1 cellular context compared by ENCODE assay signal in the genomic region with DNA sequence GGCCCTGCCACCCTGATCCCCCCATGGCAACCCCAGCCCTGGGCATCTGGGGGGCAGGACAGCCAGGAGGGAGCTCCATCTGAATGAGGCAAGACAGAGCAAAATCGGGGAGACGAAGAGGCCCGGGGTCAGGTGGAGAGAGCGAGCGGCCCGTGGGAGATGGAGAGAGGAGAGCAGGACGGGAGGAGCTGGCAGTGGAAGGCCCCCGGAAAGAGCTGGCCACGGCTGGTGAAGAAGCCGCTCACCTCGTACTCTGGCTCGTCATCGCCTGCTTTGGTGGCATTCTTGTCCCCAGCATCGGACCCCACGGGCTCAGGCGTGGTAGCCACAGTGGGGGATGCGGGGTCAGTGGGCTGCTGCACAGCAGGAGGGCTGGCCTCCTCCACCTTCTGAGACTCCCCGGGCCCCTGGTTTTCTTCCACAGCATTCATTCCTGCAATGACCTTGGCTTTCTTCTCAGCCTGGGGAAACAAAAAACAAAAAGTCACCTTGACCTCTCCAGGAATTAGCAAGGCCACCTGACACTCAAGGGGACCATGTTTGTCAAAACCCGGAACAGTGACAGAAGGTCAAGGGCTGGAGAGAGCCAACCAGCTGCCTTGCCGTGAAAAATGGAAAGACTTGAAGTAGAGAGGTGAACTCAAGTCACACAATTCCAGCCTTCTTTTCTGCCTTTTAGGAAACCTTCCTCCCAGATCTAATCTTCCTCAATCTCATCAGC.
TF ChIP-seq lines count a peak whose summit lies in the region.

No MANE protein-coding gene starts in this region.

TF ChIP-seq in HepG2, 621 proteins besides CTCF, POLR2A, EP300 and RAD21 (continued from another document and continues in another):
- TF ChIP-seq, protein P1, sequence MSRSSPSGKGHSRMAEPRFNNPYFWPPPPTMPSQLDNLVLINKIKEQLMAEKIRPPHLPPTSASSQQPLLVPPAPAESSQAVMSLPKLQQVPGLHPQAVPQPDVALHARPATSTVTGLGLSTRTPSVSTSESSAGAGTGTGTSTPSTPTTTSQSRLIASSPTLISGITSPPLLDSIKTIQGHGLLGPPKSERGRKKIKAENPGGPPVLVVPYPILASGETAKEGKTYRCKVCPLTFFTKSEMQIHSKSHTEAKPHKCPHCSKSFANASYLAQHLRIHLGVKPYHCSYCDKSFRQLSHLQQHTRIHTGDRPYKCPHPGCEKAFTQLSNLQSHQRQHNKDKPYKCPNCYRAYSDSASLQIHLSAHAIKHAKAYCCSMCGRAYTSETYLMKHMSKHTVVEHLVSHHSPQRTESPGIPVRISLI (CRISPR knock-in tag; IDR thresholded peaks at IDR 0.05; ENCODE audit: borderline replicate concordance), result 0 out of 2 replicates have a peak, but pooled peaks have one; percentile 16
- peak; percentile 22; the same call in 1 of the 2 replicates for TF ChIP-seq SP5 (CRISPR knock-in tag; IDR thresholded peaks at IDR 0.05; ENCODE audit: borderline replicate concordance, low read depth)
- TF ChIP-seq FOXJ3 (CRISPR knock-in tag; IDR thresholded peaks at IDR 0.05; ENCODE audit: borderline replicate concordance), result no peak
- TF ChIP-seq HDAC1 (CRISPR knock-in tag; IDR thresholded peaks at IDR 0.05), result 0 out of 2 replicates have a peak, but pooled peaks have one; percentile 41
- 0 out of 2 replicates have a peak, but pooled peaks have one; percentile 38 for TF ChIP-seq RBFOX2 (IDR thresholded peaks at IDR 0.05; ENCODE audit: low read depth, low read length)
- TF ChIP-seq, protein P2, sequence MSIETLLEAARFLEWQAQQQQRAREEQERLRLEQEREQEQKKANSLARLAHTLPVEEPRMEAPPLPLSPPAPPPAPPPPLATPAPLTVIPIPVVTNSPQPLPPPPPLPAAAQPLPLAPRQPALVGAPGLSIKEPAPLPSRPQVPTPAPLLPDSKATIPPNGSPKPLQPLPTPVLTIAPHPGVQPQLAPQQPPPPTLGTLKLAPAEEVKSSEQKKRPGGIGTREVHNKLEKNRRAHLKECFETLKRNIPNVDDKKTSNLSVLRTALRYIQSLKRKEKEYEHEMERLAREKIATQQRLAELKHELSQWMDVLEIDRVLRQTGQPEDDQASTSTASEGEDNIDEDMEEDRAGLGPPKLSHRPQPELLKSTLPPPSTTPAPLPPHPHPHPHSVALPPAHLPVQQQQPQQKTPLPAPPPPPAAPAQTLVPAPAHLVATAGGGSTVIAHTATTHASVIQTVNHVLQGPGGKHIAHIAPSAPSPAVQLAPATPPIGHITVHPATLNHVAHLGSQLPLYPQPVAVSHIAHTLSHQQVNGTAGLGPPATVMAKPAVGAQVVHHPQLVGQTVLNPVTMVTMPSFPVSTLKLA (IDR thresholded peaks at IDR 0.05), result no peak
- 0 out of 2 replicates have a peak, but pooled peaks have one; percentile 21 for TF ChIP-seq ZNF768 (CRISPR knock-in tag; IDR thresholded peaks at IDR 0.05)
- peak; percentile 76 for TF ChIP-seq GATAD2A (CRISPR knock-in tag; IDR thresholded peaks at IDR 0.05)
- TF ChIP-seq, protein P3, sequence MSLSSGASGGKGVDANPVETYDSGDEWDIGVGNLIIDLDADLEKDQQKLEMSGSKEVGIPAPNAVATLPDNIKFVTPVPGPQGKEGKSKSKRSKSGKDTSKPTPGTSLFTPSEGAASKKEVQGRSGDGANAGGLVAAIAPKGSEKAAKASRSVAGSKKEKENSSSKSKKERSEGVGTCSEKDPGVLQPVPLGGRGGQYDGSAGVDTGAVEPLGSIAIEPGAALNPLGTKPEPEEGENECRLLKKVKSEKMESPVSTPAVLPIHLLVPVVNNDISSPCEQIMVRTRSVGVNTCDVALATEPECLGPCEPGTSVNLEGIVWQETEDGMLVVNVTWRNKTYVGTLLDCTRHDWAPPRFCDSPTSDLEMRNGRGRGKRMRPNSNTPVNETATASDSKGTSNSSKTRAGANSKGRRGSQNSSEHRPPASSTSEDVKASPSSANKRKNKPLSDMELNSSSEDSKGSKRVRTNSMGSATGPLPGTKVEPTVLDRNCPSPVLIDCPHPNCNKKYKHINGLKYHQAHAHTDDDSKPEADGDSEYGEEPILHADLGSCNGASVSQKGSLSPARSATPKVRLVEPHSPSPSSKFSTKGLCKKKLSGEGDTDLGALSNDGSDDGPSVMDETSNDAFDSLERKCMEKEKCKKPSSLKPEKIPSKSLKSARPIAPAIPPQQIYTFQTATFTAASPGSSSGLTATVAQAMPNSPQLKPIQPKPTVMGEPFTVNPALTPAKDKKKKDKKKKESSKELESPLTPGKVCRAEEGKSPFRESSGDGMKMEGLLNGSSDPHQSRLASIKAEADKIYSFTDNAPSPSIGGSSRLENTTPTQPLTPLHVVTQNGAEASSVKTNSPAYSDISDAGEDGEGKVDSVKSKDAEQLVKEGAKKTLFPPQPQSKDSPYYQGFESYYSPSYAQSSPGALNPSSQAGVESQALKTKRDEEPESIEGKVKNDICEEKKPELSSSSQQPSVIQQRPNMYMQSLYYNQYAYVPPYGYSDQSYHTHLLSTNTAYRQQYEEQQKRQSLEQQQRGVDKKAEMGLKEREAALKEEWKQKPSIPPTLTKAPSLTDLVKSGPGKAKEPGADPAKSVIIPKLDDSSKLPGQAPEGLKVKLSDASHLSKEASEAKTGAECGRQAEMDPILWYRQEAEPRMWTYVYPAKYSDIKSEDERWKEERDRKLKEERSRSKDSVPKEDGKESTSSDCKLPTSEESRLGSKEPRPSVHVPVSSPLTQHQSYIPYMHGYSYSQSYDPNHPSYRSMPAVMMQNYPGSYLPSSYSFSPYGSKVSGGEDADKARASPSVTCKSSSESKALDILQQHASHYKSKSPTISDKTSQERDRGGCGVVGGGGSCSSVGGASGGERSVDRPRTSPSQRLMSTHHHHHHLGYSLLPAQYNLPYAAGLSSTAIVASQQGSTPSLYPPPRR (CRISPR knock-in tag; IDR thresholded peaks at IDR 0.05; ENCODE audit: borderline replicate concordance), result 0 out of 2 replicates have a peak, but pooled peaks have one; percentile 43
- TF ChIP-seq, protein P4, sequence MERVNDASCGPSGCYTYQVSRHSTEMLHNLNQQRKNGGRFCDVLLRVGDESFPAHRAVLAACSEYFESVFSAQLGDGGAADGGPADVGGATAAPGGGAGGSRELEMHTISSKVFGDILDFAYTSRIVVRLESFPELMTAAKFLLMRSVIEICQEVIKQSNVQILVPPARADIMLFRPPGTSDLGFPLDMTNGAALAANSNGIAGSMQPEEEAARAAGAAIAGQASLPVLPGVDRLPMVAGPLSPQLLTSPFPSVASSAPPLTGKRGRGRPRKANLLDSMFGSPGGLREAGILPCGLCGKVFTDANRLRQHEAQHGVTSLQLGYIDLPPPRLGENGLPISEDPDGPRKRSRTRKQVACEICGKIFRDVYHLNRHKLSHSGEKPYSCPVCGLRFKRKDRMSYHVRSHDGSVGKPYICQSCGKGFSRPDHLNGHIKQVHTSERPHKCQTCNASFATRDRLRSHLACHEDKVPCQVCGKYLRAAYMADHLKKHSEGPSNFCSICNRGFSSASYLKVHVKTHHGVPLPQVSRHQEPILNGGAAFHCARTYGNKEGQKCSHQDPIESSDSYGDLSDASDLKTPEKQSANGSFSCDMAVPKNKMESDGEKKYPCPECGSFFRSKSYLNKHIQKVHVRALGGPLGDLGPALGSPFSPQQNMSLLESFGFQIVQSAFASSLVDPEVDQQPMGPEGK (CRISPR knock-in tag; IDR thresholded peaks at IDR 0.05), result peak; percentile 38; the same call in 1 of the 2 replicates
- TF ChIP-seq CEBPB (IDR thresholded peaks at IDR 0.05; ENCODE audit: borderline replicate concordance, low read depth, low read length), result no peak
- peak; percentile 31; the same call in 1 of the 2 replicates for TF ChIP-seq KDM6A (CRISPR knock-in tag; IDR thresholded peaks at IDR 0.05; ENCODE audit: low read depth)
- 0 out of 2 replicates have a peak, but pooled peaks have one; percentile 12 for TF ChIP-seq NFYC (CRISPR knock-in tag; IDR thresholded peaks at IDR 0.05)
- no peak for TF ChIP-seq RCOR2 (CRISPR knock-in tag; IDR thresholded peaks at IDR 0.05)
- TF ChIP-seq HNF4A (CRISPR knock-in tag; IDR thresholded peaks at IDR 0.05), result peak; percentile 69
- no peak for TF ChIP-seq KLF12 (CRISPR knock-in tag; IDR thresholded peaks at IDR 0.05; ENCODE audit: borderline replicate concordance)
- peak; percentile 61 for TF ChIP-seq AGO2 (optimal IDR thresholded peaks at IDR 0.05; ENCODE audit: low read depth, low read length)
- TF ChIP-seq, protein P5, sequence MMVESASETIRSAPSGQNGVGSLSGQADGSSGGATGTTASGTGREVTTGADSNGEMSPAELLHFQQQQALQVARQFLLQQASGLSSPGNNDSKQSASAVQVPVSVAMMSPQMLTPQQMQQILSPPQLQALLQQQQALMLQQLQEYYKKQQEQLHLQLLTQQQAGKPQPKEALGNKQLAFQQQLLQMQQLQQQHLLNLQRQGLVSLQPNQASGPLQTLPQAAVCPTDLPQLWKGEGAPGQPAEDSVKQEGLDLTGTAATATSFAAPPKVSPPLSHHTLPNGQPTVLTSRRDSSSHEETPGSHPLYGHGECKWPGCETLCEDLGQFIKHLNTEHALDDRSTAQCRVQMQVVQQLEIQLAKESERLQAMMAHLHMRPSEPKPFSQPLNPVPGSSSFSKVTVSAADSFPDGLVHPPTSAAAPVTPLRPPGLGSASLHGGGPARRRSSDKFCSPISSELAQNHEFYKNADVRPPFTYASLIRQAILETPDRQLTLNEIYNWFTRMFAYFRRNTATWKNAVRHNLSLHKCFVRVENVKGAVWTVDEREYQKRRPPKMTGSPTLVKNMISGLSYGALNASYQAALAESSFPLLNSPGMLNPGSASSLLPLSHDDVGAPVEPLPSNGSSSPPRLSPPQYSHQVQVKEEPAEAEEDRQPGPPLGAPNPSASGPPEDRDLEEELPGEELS (CRISPR knock-in tag; IDR thresholded peaks at IDR 0.05), result peak; percentile 59; the same call in 1 of the 2 replicates
- TF ChIP-seq IRF2 (CRISPR knock-in tag; IDR thresholded peaks at IDR 0.05), result 0 out of 2 replicates have a peak, but pooled peaks have one; percentile 37
- TF ChIP-seq HDAC2 (CRISPR knock-in tag; IDR thresholded peaks at IDR 0.05), result peak; percentile 30; the same call in 1 of the 2 replicates
- TF ChIP-seq, protein P6, sequence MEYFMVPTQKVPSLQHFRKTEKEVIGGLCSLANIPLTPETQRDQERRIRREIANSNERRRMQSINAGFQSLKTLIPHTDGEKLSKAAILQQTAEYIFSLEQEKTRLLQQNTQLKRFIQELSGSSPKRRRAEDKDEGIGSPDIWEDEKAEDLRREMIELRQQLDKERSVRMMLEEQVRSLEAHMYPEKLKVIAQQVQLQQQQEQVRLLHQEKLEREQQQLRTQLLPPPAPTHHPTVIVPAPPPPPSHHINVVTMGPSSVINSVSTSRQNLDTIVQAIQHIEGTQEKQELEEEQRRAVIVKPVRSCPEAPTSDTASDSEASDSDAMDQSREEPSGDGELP (IDR thresholded peaks at IDR 0.05; ENCODE audit: borderline replicate concordance, low read depth), result 0 out of 2 replicates have a peak, but pooled peaks have one; percentile 12
- 0 out of 2 replicates have a peak, but pooled peaks have one; percentile 36 for TF ChIP-seq ZNF331 (CRISPR knock-in tag; IDR thresholded peaks at IDR 0.05)
- no peak for TF ChIP-seq TRIM24 (CRISPR knock-in tag; IDR thresholded peaks at IDR 0.05)
- no peak for TF ChIP-seq NFIB (CRISPR knock-in tag; IDR thresholded peaks at IDR 0.05; ENCODE audit: borderline replicate concordance)
- TF ChIP-seq ZNF354B (CRISPR knock-in tag; IDR thresholded peaks at IDR 0.05), result no peak
- TF ChIP-seq, protein P7, sequence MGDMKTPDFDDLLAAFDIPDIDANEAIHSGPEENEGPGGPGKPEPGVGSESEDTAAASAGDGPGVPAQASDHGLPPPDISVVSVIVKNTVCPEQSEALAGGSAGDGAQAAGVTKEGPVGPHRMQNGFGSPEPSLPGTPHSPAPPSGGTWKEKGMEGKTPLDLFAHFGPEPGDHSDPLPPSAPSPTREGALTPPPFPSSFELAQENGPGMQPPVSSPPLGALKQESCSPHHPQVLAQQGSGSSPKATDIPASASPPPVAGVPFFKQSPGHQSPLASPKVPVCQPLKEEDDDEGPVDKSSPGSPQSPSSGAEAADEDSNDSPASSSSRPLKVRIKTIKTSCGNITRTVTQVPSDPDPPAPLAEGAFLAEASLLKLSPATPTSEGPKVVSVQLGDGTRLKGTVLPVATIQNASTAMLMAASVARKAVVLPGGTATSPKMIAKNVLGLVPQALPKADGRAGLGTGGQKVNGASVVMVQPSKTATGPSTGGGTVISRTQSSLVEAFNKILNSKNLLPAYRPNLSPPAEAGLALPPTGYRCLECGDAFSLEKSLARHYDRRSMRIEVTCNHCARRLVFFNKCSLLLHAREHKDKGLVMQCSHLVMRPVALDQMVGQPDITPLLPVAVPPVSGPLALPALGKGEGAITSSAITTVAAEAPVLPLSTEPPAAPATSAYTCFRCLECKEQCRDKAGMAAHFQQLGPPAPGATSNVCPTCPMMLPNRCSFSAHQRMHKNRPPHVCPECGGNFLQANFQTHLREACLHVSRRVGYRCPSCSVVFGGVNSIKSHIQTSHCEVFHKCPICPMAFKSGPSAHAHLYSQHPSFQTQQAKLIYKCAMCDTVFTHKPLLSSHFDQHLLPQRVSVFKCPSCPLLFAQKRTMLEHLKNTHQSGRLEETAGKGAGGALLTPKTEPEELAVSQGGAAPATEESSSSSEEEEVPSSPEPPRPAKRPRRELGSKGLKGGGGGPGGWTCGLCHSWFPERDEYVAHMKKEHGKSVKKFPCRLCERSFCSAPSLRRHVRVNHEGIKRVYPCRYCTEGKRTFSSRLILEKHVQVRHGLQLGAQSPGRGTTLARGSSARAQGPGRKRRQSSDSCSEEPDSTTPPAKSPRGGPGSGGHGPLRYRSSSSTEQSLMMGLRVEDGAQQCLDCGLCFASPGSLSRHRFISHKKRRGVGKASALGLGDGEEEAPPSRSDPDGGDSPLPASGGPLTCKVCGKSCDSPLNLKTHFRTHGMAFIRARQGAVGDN (CRISPR knock-in tag; IDR thresholded peaks at IDR 0.05), result peak; percentile 63
- no peak for TF ChIP-seq NKX3-1 (CRISPR knock-in tag; IDR thresholded peaks at IDR 0.05)
- TF ChIP-seq NR2F6 (IDR thresholded peaks at IDR 0.05), result peak; percentile 87
- TF ChIP-seq NR2F6 (CRISPR knock-in tag; IDR thresholded peaks at IDR 0.05), result peak; percentile 86
- TF ChIP-seq KLF16 (CRISPR knock-in tag; IDR thresholded peaks at IDR 0.05), result 0 out of 4 replicates have a peak, but pooled peaks of 1 of the 2 experiments have one; percentile 30
- TF ChIP-seq SOX5 (CRISPR knock-in tag; IDR thresholded peaks at IDR 0.05; ENCODE audit: borderline replicate concordance), result peak; percentile 71; the same call in 1 of the 2 replicates
- peak; percentile 17; the same call in 1 of the 2 replicates for TF ChIP-seq HOXA3 (CRISPR knock-in tag; IDR thresholded peaks at IDR 0.05)
- TF ChIP-seq FOXP1 (IDR thresholded peaks at IDR 0.05), result no peak
- TF ChIP-seq FOXP1 (CRISPR knock-in tag; IDR thresholded peaks at IDR 0.05), result peak; percentile 13; the same call in 1 of the 2 replicates
- TF ChIP-seq PHF21A (CRISPR knock-in tag; IDR thresholded peaks at IDR 0.05), result peak; percentile 43; the same call in 1 of the 2 replicates
- TF ChIP-seq, protein P8, sequence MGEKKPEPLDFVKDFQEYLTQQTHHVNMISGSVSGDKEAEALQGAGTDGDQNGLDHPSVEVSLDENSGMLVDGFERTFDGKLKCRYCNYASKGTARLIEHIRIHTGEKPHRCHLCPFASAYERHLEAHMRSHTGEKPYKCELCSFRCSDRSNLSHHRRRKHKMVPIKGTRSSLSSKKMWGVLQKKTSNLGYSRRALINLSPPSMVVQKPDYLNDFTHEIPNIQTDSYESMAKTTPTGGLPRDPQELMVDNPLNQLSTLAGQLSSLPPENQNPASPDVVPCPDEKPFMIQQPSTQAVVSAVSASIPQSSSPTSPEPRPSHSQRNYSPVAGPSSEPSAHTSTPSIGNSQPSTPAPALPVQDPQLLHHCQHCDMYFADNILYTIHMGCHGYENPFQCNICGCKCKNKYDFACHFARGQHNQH (CRISPR knock-in tag; IDR thresholded peaks at IDR 0.05), result peak; percentile 35; the same call in 1 of the 2 replicates
- no peak for TF ChIP-seq SCMH1 (CRISPR knock-in tag; IDR thresholded peaks at IDR 0.05; ENCODE audit: borderline replicate concordance)
- peak; percentile 29; the same call in 1 of the 2 replicates for TF ChIP-seq PHF8 (CRISPR knock-in tag; IDR thresholded peaks at IDR 0.05)
- no peak for TF ChIP-seq ZSCAN25 (CRISPR knock-in tag; IDR thresholded peaks at IDR 0.05)
- peak; percentile 82 for TF ChIP-seq NR2C2 (CRISPR knock-in tag; IDR thresholded peaks at IDR 0.05; ENCODE audit: borderline replicate concordance)
- no peak for TF ChIP-seq ZNF749 (CRISPR knock-in tag; IDR thresholded peaks at IDR 0.05; ENCODE audit: borderline replicate concordance)
